Comparison of ENCODE assay signal across 13 cellular contexts in the genomic region with DNA sequence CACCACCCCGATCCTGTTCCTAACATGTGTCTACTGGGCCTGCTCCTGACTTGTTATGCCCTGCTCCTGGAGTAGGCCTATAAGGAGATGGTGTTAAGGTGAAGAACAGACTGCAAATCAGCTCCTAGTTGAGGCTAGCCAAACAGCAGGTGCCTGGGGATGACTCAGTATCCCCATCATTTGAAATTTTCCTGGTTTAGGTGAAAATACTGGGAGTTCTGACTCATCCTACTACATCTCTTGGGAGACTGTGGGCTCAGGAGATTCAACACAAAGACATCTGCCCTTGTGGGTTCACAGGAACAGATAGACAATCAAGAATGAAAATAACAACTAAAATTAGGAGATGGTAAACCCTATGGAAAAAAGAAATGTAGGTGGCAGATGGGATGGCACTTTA. TPM values are rescaled to one million over a fixed set of nuclear protein-coding genes. Genes with fewer than 3 reads are reported as not detected.
A peak's percentile ranks its signal among the peaks of the same experiment; 100 is the strongest.
DNase-seq lines count a peak whose midpoint lies in the region; ATAC-seq and TF ChIP-seq lines count a peak whose summit lies in the region.
"Had no signal": no experiment of that assay in that cellular context is flagged by ENCODE, and none has a peak within 500 bp of the region (broad histone marks: within the 10 kb centered on the region; RNA-seq: fewer than 3 reads in every experiment).

No MANE protein-coding gene starts in this region.

- H3K36me3 ChIP-seq in A673 (ENCODE audit: insufficient read depth, low read length, poor library complexity, severe bottlenecking) (peaks cover 3% of the 10 kb centered on the region), DOHH2 (ENCODE audit: control insufficient read depth, low read length) (peaks cover 7% of the 10 kb centered on the region), WERI-Rb-1 (peaks cover 11% of the 10 kb centered on the region), left ventricle myocardium inferior (no peaks in the 10 kb centered on the region)

- H3K27me3 ChIP-seq in A673 (replicated peaks; ENCODE audit: insufficient read depth, low read depth, low read length, poor library complexity) (no peaks in the 10 kb centered on the region), DOHH2 (ENCODE audit: control insufficient read depth, low read length) (no peaks in the 10 kb centered on the region), WERI-Rb-1 (ENCODE audit: insufficient read depth, low read depth, severe bottlenecking) (no peaks in the 10 kb centered on the region), left ventricle myocardium inferior (ENCODE audit: low read depth) (no peaks in the 10 kb centered on the region)

- peaks cover 50% of the 10 kb centered on the region for H4K20me1 ChIP-seq in DOHH2 (ENCODE audit: control insufficient read depth, insufficient read depth, low read depth, low read length)

- intact Hi-C loops in A673 (cut with micrococcal nuclease; ENCODE audit: unreplicated experiment) = no loop called here
- intact Hi-C loops in left ventricle myocardium inferior (cut with micrococcal nuclease) = loop anchor here (5.0 kb wide), 1 partner anchor 36 kb away; no protein-coding TSS in a partner anchor

- no peak for TF ChIP-seq CTCF in A673 (conservative IDR thresholded peaks at IDR 0.05; ENCODE audit: low read depth, low read length)
- no peak for TF ChIP-seq CTCF in DOHH2 (IDR thresholded peaks at IDR 0.05; ENCODE audit: low read depth, low read length, poor library complexity, severe bottlenecking)
- no peak for TF ChIP-seq CTCF in WERI-Rb-1 (IDR thresholded peaks at IDR 0.05; ENCODE audit: low read depth, low read length)
- TF ChIP-seq CTCF in left ventricle myocardium inferior (IDR thresholded peaks at IDR 0.05; ENCODE audit: borderline replicate concordance) = no peak

- H3K9me3 ChIP-seq in A673 (ENCODE audit: low read depth, low read length, poor library complexity, severe bottlenecking) (no peaks in the 10 kb centered on the region), DOHH2 (ENCODE audit: control insufficient read depth, insufficient read depth, low read length) (no peaks in the 10 kb centered on the region), WERI-Rb-1 (ENCODE audit: severe bottlenecking) (no peaks in the 10 kb centered on the region), left ventricle myocardium inferior (replicated peaks) (no peaks in the 10 kb centered on the region)

- H3F3A ChIP-seq in DOHH2 (ENCODE audit: control insufficient read depth, insufficient read depth) = peaks cover 29% of the 10 kb centered on the region

- H3K4me3 ChIP-seq in A673 (ENCODE audit: low read depth, low read length, poor library complexity, severe bottlenecking) (no peak overlapping the region), DOHH2 (ENCODE audit: low read length) (no peak overlapping the region; the same call in 1 of the 2 replicates), WERI-Rb-1 (ENCODE audit: low read depth, low read length) (no peak overlapping the region), left ventricle myocardium inferior (no peak overlapping the region)

- BruUV-seq in A673 (replicated peaks; lab: Mats Ljungman, UMichigan) = no TSS peak

- peak overlapping the region; percentile 64 for H3K27ac ChIP-seq in A673 (ENCODE audit: low read depth, low read length, poor library complexity, severe bottlenecking)
- peak overlapping the region; percentile 30 for H3K27ac ChIP-seq in DOHH2 (ENCODE audit: low read depth, low read length)
- peak overlapping the region; percentile 22; the same call in 1 of the 2 replicates for H3K27ac ChIP-seq in WERI-Rb-1
- H3K27ac ChIP-seq in left ventricle myocardium inferior (replicated peaks) = no peak overlapping the region

- POLR2A ChIA-PET in A673 (lab: Charles Lee; ENCODE audit: low non-redundant PET) = interaction anchor here (0.6 kb wide), 1 partner anchor 1495 kb away, joined by 5 read pairs; no protein-coding TSS in a partner anchor

- ATAC-seq in HG03521 (IDR thresholded peaks at IDR 0.05; ENCODE audit: unreplicated experiment) (no peak), HG03432 (IDR thresholded peaks at IDR 0.05; ENCODE audit: unreplicated experiment) (no peak)
- ATAC-seq: left cardiac atrium had no signal

- H3K4me1 ChIP-seq in A673 (ENCODE audit: insufficient read depth, low read length, poor library complexity, severe bottlenecking) = peaks cover 81% of the 10 kb centered on the region
- H3K4me1 ChIP-seq in DOHH2 (ENCODE audit: control insufficient read depth, low read length) = peaks cover 93% of the 10 kb centered on the region
- peaks cover 100% of the 10 kb centered on the region for H3K4me1 ChIP-seq in left ventricle myocardium inferior

- no peaks in the 10 kb centered on the region for H3K9me2 ChIP-seq in DOHH2 (replicated peaks; ENCODE audit: control insufficient read depth, low read length)

- peak overlapping the region; percentile 53 for H3K4me2 ChIP-seq in DOHH2 (ENCODE audit: low read length)

- peaks cover 97% of the 10 kb centered on the region for H3K79me2 ChIP-seq in DOHH2 (ENCODE audit: control insufficient read depth, low read length)

- DNase-seq in A673 (ENCODE audit: low spot score) = no peak
- no peak for DNase-seq in WERI-Rb-1
- DNase-seq in iris pigment epithelial cell (ENCODE audit: low read depth) = peak; percentile 59
- DNase-seq in left ventricle myocardium inferior = no peak
- DNase-seq in NCI-H510A (lab: John Stamatoyannopoulos, UW) = no peak
- DNase-seq: activated CD4-positive, alpha-beta T cell treated with anti-CD3 and anti-CD28 coated beads for 48 hours; activated naive CD8-positive, alpha-beta T cell treated with anti-CD3 and anti-CD28 coated beads, Interleukin-2, amount 10 ng/mL, durations not matched to agents 7 days and 5 days; left cardiac atrium; NCI-H1436 treated with DMSO at 0.1 percent for 48 hours had no signal

- CTCF ChIA-PET in A673 (lab: Charles Lee) = no interaction called here

RNA-seq across cellular contexts. Expression of a gene that starts 41.2 kb away (rescaled TPM):
- total RNA-seq in A673 (2021) = 174 and 178 TPM in 2 replicates
- 60.9 TPM for total RNA-seq in left ventricle myocardium inferior

RNA-seq across cellular contexts. Expression of a gene that starts 58.8 kb away (rescaled TPM):
- 0.73 and 1.2 TPM in 2 replicates for total RNA-seq in A673 (2021)
- total RNA-seq in left ventricle myocardium inferior = not detected
- total RNA-seq: activated naive CD8-positive, alpha-beta T cell treated with anti-CD3 and anti-CD28 coated beads, Interleukin-2, amount 10 ng/mL, durations not matched to agents 7 days and 5 days; SK-MEL-5 had no signal
